12 cellular contexts compared by ENCODE assay signal in the genomic region with DNA sequence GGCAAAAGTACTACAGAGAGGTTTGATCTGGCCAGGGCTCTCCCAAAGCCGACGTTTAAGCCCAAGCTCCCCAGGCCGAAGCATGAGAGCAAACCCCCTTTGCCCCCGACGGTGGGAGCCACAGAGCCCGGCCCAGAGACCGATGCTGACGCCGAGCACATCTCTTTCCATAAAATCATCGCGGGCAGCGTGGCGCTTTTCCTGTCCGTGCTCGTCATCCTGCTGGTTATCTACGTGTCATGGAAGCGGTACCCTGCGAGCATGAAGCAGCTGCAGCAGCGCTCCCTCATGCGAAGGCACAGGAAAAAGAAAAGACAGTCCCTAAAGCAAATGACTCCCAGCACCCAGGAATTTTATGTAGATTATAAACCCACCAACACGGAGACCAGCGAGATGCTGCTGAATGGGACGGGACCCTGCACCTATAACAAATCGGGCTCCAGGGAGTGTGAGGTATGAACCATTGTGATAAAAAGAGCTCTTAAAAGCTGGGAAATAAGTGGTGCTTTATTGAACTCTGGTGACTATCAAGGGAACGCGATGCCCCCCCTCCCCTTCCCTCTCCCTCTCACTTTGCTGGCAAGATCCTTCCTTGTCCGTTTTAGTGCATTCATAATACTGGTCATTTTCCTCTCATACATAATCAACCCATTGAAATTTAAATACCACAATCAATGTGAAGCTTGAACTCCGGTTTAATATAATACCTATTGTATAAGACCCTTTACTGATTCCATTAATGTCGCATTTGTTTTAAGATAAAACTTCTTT. TPM values are rescaled to one million over a fixed set of nuclear protein-coding genes. Genes with fewer than 3 reads are reported as not detected.
DNase-seq lines count a peak whose midpoint lies in the region; ATAC-seq, FAIRE-seq and TF ChIP-seq lines count a peak whose summit lies in the region.
"Had no signal": no experiment of that assay in that cellular context is flagged by ENCODE, and none has a peak within 500 bp of the region (broad histone marks: within the 10 kb centered on the region; RNA-seq: fewer than 3 reads in every experiment).

No MANE protein-coding gene starts in this region.

- intact Hi-C loops in left ventricle myocardium superior (cut with micrococcal nuclease), result no loop called here

- H3K4me1 ChIP-seq in adipocyte (ENCODE audit: control insufficient read depth, insufficient read depth, low read length), result peaks cover 5% of the 10 kb centered on the region
- H3K4me1 ChIP-seq: SJCRH30 had no signal

- in situ Hi-C loops in G401 (cut with HindIII; ENCODE audit: low sequenced_read_pairs), result no loop called here

- H3K36me3 ChIP-seq in adipocyte (ENCODE audit: control insufficient read depth, insufficient read depth, low read length, severe bottlenecking), result no peaks in the 10 kb centered on the region
- H3K36me3 ChIP-seq: SJCRH30 had no signal

- TF ChIP-seq CTCF in D721Med (IDR thresholded peaks at IDR 0.05; ENCODE audit: insufficient read depth, missing control alignments), result no peak

- ATAC-seq in left ventricle myocardium superior (peak; percentile 40), HG02623 (IDR thresholded peaks at IDR 0.05; ENCODE audit: unreplicated experiment) (no peak)

- no peak overlapping the region for H3K9ac ChIP-seq in adipocyte (ENCODE audit: low read length)

- H3K27me3 ChIP-seq in adipocyte (replicated peaks; ENCODE audit: control insufficient read depth, insufficient read depth, low read length), result peaks cover 46% of the 10 kb centered on the region
- H3K27me3 ChIP-seq: SJCRH30 had no signal

- DNase-seq in G401 (ENCODE audit: low spot score), result peak; percentile 80
- DNase-seq in adipocyte (ENCODE audit: low read depth), result peak; percentile 57
- peak; percentile 32 for DNase-seq in left ventricle myocardium superior
- peak; percentile 54 for DNase-seq in pons (ENCODE audit: low spot score)
- DNase-seq in NCI-H1105 (lab: John Stamatoyannopoulos, UW), result no peak
- DNase-seq in D721Med (ENCODE audit: insufficient read length, low spot score), result no peak
- DNase-seq in NOMO-1 treated with DMSO at 0.1 percent for 48 hours (lab: John Stamatoyannopoulos, UW; ENCODE audit: unreplicated experiment), result no peak
- DNase-seq: DMS153; effector CD4-positive, alpha-beta T cell; NCI-H1105 treated with DMSO at 0.1 percent for 48 hours; SJCRH30 had no signal

- no peaks in the 10 kb centered on the region for H3K9me3 ChIP-seq in adipocyte (ENCODE audit: control insufficient read depth, low read length)
- H3K9me3 ChIP-seq: SJCRH30 had no signal

- no peak for FAIRE-seq in D721Med (lab: Jason Lieb, UNC)

- peak overlapping the region; percentile 41 for H3K4me3 ChIP-seq in adipocyte (ENCODE audit: low read length)
- H3K4me3 ChIP-seq: SJCRH30 had no signal

RNA-seq across cellular contexts. Expression of a gene that starts 2.3 kb away (rescaled TPM):
- total RNA-seq in G401 (2014; rRNA removed; shearing (Covaris generic)), result not detected in 2 replicates
- not detected for total RNA-seq in left ventricle myocardium superior

Comparison
In these comparisons a context has a peak if more than half of its experiments do, and no peak if none do; other contexts are left out.
1. DNase-seq: peak in G401 (single experiment), adipocyte (single experiment), left ventricle myocardium superior (single experiment) and pons (single experiment); none in NCI-H1105 (single experiment), D721Med (single experiment) and NOMO-1 treated with DMSO at 0.1 percent for 48 hours (single experiment).